ENCODE assay signal across 8 cellular contexts in genomic region chr7:94908204-94909022, GRCh38. TPM values are rescaled to one million over a fixed set of nuclear protein-coding genes. Genes with fewer than 3 reads are reported as not detected.
DNase-seq lines count a peak whose midpoint lies in the region; ATAC-seq and TF ChIP-seq lines count a peak whose summit lies in the region.

No MANE protein-coding gene starts in this region.

- WGBS in stomach, 5 donors, result 2 to 3% (median 2%) methylated on average over 26 of the region's 26 CpGs

- TF ChIP-seq EP300 in stomach (IDR thresholded peaks at IDR 0.05), result no peak

- peaks cover 0 to 17% (median 0%) of the 10 kb centered on the region in 3 donors for H3K27me3 ChIP-seq in stomach

- no peaks in the 10 kb centered on the region for H3K9me3 ChIP-seq in stomach

- peak; percentile 50 for DNase-seq in NCI-H2196 (lab: John Stamatoyannopoulos, UW; ENCODE audit: unreplicated experiment)
- no peak for DNase-seq in NCI-H2196 treated with DMSO at 0.1 percent for 48 hours (lab: John Stamatoyannopoulos, UW; ENCODE audit: unreplicated experiment)
- DNase-seq in NCI-H2171 (lab: John Stamatoyannopoulos, UW), result peak; percentile 27
- DNase-seq in left lobe of liver (ENCODE audit: low spot score), result no peak
- DNase-seq in stomach, result peak; percentile 44
- no peak for DNase-seq in epidermal melanocyte (ENCODE audit: insufficient read length, low spot score)
- no peak for DNase-seq in effector CD4-positive, alpha-beta T cell

- no peak for TF ChIP-seq CTCF in stomach (IDR thresholded peaks at IDR 0.05)

- H3K4me1 ChIP-seq in stomach, result peaks cover 5 to 44% (median 22%) of the 10 kb centered on the region in 4 donors

- no peaks in the 10 kb centered on the region for H3K36me3 ChIP-seq in stomach

- H3K4me3 ChIP-seq in stomach, result peak overlapping the region; percentile 56 to 72 (median 68)

- H3K27ac ChIP-seq in cingulate gyrus (ENCODE audit: low read depth, low read length), result peak overlapping the region; percentile 48
- peak overlapping the region; percentile 77 to 92 (median 88) for H3K27ac ChIP-seq in stomach

- intact Hi-C loops in stomach (cut with DNase I; ENCODE audit: low total_unique reads), result no loop called here

- no peak for TF ChIP-seq POLR2A in stomach (IDR thresholded peaks at IDR 0.05)

- ATAC-seq in left lobe of liver, result peak; percentile 65

RNA-seq across cellular contexts. Expression of gene PPP1R9A, which starts 1.0 kb away (rescaled TPM):
- 1.2 TPM for total RNA-seq in left lobe of liver
- total RNA-seq in stomach, result 10 to 100 TPM; 10.7 to 37.1 (median 16.9) TPM
- polyA plus RNA-seq in stomach, result 1 to 10 TPM; 1.4 to 1.8 (median 1.8) TPM

Comparison
In these comparisons a context has a peak if more than half of its experiments do, and no peak if none do; other contexts are left out.
1. DNase-seq: peak in NCI-H2196 (single experiment), NCI-H2171 (single experiment) and stomach (single experiment); none in NCI-H2196 treated with DMSO at 0.1 percent for 48 hours (single experiment), left lobe of liver (single experiment), epidermal melanocyte (single experiment) and effector CD4-positive, alpha-beta T cell (single experiment).